ENCODE assay signal across 9 cellular contexts in the genomic region with DNA sequence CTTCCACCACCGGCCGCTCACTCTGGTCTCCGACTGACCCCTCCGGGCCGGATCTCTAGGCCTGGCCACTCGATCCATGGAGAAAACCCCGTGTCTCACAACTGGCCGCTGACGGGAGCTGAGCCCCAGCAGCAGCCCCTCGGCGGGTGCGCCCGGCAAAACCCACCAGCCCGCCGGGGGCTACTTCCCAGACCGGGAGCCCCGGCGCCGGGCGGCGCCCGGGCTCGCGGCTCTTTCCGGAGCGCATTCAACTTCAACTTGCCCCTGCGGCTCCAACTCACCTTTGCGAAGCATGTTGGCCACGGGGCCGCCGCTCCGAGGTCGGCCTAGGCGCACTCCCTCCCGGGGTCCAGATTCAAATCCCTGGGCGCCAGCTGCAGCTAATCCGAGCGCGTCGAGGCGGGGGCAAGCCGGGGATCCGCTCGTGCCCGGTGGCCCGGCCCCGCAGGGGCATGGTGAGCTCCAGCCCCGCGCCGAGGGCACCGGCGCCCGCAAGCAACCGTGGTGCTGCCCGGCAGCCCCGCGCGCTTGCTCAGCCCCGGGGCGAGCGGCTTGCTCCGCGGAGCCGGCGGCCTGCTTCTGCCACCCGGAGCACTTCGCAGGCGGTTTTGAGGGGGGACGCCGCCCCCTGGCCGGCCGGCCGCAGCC. TPM values are rescaled to one million over a fixed set of nuclear protein-coding genes. Genes with fewer than 3 reads are reported as not detected.
DNase-seq lines count a peak whose midpoint lies in the region; ATAC-seq and TF ChIP-seq lines count a peak whose summit lies in the region.
"Had no signal": no experiment of that assay in that cellular context is flagged by ENCODE, and none has a peak within 500 bp of the region (broad histone marks: within the 10 kb centered on the region; RNA-seq: fewer than 3 reads in every experiment).

No MANE protein-coding gene starts in this region.

- TF ChIP-seq CTCF in HL-60 (IDR thresholded peaks at IDR 0.05; ENCODE audit: insufficient read depth, low read length) (no peak), mammary epithelial cell (conservative IDR thresholded peaks at IDR 0.05 in 1 of 2, IDR thresholded peaks at IDR 0.05 in 1 of 2; ENCODE audit: extremely low read depth in 1 of 2, insufficient read depth in 1 of 2, low read depth in 1 of 2, low read length in 2 of 2) (no peak)

- intact Hi-C loops in mammary epithelial cell (cut with micrococcal nuclease): loop anchor here (1.0 kb wide), 1 partner anchor 142 kb away; no protein-coding TSS in a partner anchor

- H3K27me3 ChIP-seq in ACC112 (ENCODE audit: insufficient read depth, low read length) (peaks cover 56% of the 10 kb centered on the region), HL-60 (ENCODE audit: insufficient read depth, poor library complexity, severe bottlenecking) (peaks cover 8% of the 10 kb centered on the region), mammary epithelial cell (ENCODE audit: insufficient read depth, low read length) (peaks cover 10% of the 10 kb centered on the region), mucosa of rectum (ENCODE audit: control insufficient read depth in 2 of 2, insufficient read depth in 2 of 2, low read length in 2 of 2) (peaks cover 19 to 24% of the 10 kb centered on the region in 2 donors)

- no peaks in the 10 kb centered on the region for H3K36me3 ChIP-seq in ACC112 (ENCODE audit: insufficient read depth, low read length)
- no peaks in the 10 kb centered on the region for H3K36me3 ChIP-seq in mammary epithelial cell (ENCODE audit: insufficient read depth, low read length)
- no peaks in the 10 kb centered on the region for H3K36me3 ChIP-seq in mucosa of rectum (ENCODE audit: control insufficient read depth in 2 of 2, insufficient read depth in 2 of 2, low read length in 2 of 2)

- H2AFZ ChIP-seq in ACC112 (ENCODE audit: low read length, unreplicated experiment) (no peak overlapping the region), mammary epithelial cell (ENCODE audit: low read depth, low read length) (peak overlapping the region; percentile 83)

- H3K4me3 ChIP-seq in ACC112 (ENCODE audit: low read depth, low read length) (peak overlapping the region; percentile 60), HL-60 (replicated peaks; ENCODE audit: insufficient read depth, low read length) (peak overlapping the region; percentile 23), mammary epithelial cell (replicated peaks in 1 of 3; ENCODE audit: insufficient read depth in 1 of 3, low read depth in 2 of 3, low read length in 3 of 3) (peak overlapping the region; percentile 53 to 57 (median 53)), mucosa of rectum (ENCODE audit: low read length in 2 of 2) (peak overlapping the region; percentile 41 to 53)

- ATAC-seq in GM18858 (IDR thresholded peaks at IDR 0.05; ENCODE audit: unreplicated experiment): no peak

- peak overlapping the region; percentile 98 for H3K4me2 ChIP-seq in mammary epithelial cell (ENCODE audit: insufficient read depth, low read depth, low read length)

- dilution Hi-C loops in mammary epithelial cell (cut with HindIII; ENCODE audit: low sequenced_read_pairs): loop anchor here (5.0 kb wide), 1 partner anchor 107 kb away; no protein-coding TSS in a partner anchor

- BruUV-seq in mammary epithelial cell (replicated peaks; lab: Mats Ljungman, UMichigan): no TSS peak

- no peak for DNase-seq in HL-60 (ENCODE audit: low read depth in 1 of 2, low spot score in 1 of 2)
- peak; percentile 32 for DNase-seq in mammary epithelial cell
- no peak for DNase-seq in GDM1 (lab: John Stamatoyannopoulos, UW)
- no peak for DNase-seq in NCI-H1930 (lab: John Stamatoyannopoulos, UW)
- DNase-seq in OCI-M2 (lab: John Stamatoyannopoulos, UW; ENCODE audit: unreplicated experiment): no peak

- WGBS in mammary epithelial cell (ENCODE audit: low coverage, missing lambda C conversion rate): 3% methylated on average over 8 of the region's 73 CpGs

- CTCF ChIA-PET in mammary epithelial cell (lab: Charles Lee; ENCODE audit: low non-redundant PET): interaction anchor here (2.0 kb wide), 1 partner anchor 116 kb away, joined by 32 read pairs; no protein-coding TSS in a partner anchor

- H3K9ac ChIP-seq in mammary epithelial cell (ENCODE audit: insufficient read depth, low read length): no peak overlapping the region
- no peak overlapping the region for H3K9ac ChIP-seq in mucosa of rectum (ENCODE audit: low read depth in 1 of 2, low read length in 2 of 2)

- in situ Hi-C loops in mammary epithelial cell (cut with MboI; ENCODE audit: low sequenced_read_pairs in 2 of 2): loop anchor here (5.0 to 25.0 kb wide), 2 partner anchors 117 to 312 kb away; partner anchors contain the start of genes TLCD2 (in 1 of the 2) and WDR81 (in 1 of the 2)

- peaks cover 12% of the 10 kb centered on the region for H3K4me1 ChIP-seq in ACC112 (ENCODE audit: control insufficient read depth, insufficient read depth, low read length, unreplicated experiment)
- peaks cover 21% of the 10 kb centered on the region for H3K4me1 ChIP-seq in mammary epithelial cell (ENCODE audit: insufficient read depth, low read length)
- peaks cover 5 to 15% of the 10 kb centered on the region in 2 donors for H3K4me1 ChIP-seq in mucosa of rectum (ENCODE audit: control insufficient read depth in 2 of 2, insufficient read depth in 2 of 2, low read length in 2 of 2)

- H3K27ac ChIP-seq in ACC112 (ENCODE audit: low read depth, low read length) (no peak overlapping the region), HL-60 (replicated peaks) (no peak overlapping the region), mammary epithelial cell (ENCODE audit: insufficient read depth, low read depth, low read length) (no peak overlapping the region), mucosa of rectum (ENCODE audit: low read depth in 2 of 2, low read length in 2 of 2) (no peak overlapping the region)

- H3K9me3 ChIP-seq in mammary epithelial cell (replicated peaks; ENCODE audit: insufficient read depth, low read length) (no peaks in the 10 kb centered on the region), mucosa of rectum (ENCODE audit: control insufficient read depth in 2 of 2, low read length in 2 of 2) (no peaks in the 10 kb centered on the region)

- H3K79me2 ChIP-seq in ACC112 (ENCODE audit: control insufficient read depth, insufficient read depth, low read length, unreplicated experiment) (no peaks in the 10 kb centered on the region), mammary epithelial cell (ENCODE audit: insufficient read depth, low read length) (no peaks in the 10 kb centered on the region)

- H4K20me1 ChIP-seq in mammary epithelial cell (ENCODE audit: insufficient read depth, low read length): no peaks in the 10 kb centered on the region

RNA-seq across cellular contexts. Expression of gene RTN4RL1, which starts 0.4 kb away (rescaled TPM):
- total RNA-seq in mammary epithelial cell: 1 to 10 TPM in 1 of 2 donors, under 1 TPM in 1; under 0.01 to 5.7 TPM
- 2.5 TPM for polyA plus RNA-seq in mammary epithelial cell
- 1.6 TPM for polyA minus RNA-seq in mammary epithelial cell
- total RNA-seq: kidney epithelial cell had no signal

RNA-seq across cellular contexts. Expression of gene DPH1, which starts 5.3 kb away (rescaled TPM):
- total RNA-seq in mammary epithelial cell: 10 to 100 TPM; 29.0 to 36.2 TPM
- polyA plus RNA-seq in mammary epithelial cell: 27.4 TPM
- polyA minus RNA-seq in mammary epithelial cell: 64.4 TPM

RNA-seq across cellular contexts. Expression of gene OVCA2, which starts 17.1 kb away (rescaled TPM):
- total RNA-seq in mammary epithelial cell: 10 to 100 TPM; 44.1 to 65.7 TPM
- polyA plus RNA-seq in mammary epithelial cell: 68.4 TPM
- 28.3 TPM for polyA minus RNA-seq in mammary epithelial cell

RNA-seq across cellular contexts. Expression of gene HIC1, which starts 30.2 kb away (rescaled TPM):
- 1 to 10 TPM in 1 of 2 donors, under 1 TPM in 1; 0.67 to 1.3 TPM for total RNA-seq in mammary epithelial cell
- polyA plus RNA-seq in mammary epithelial cell: 0.20 TPM
- polyA minus RNA-seq in mammary epithelial cell: not detected
